In genomic region chr17:64676763-64677162, GRCh38 we compare ENCODE assay signal across 27 cellular contexts. TPM values are rescaled to one million over a fixed set of nuclear protein-coding genes. Genes with fewer than 3 reads are reported as not detected.
A peak's percentile ranks its signal among the peaks of the same experiment; 100 is the strongest.
DNase-seq lines count a peak whose midpoint lies in the region; ATAC-seq, FAIRE-seq and TF ChIP-seq lines count a peak whose summit lies in the region.
"Had no signal": no experiment of that assay in that cellular context is flagged by ENCODE, and none has a peak within 500 bp of the region (broad histone marks: within the 10 kb centered on the region; RNA-seq: fewer than 3 reads in every experiment).

No MANE protein-coding gene starts in this region.

- no peaks in the 10 kb centered on the region for H3K27me3 ChIP-seq in Loucy (ENCODE audit: insufficient read depth, low read length, poor library complexity, severe bottlenecking)
- no peaks in the 10 kb centered on the region for H3K27me3 ChIP-seq in liver (ENCODE audit: control insufficient read depth in 4 of 4, insufficient read depth in 4 of 4, low read length in 3 of 4)
- no peaks in the 10 kb centered on the region for H3K27me3 ChIP-seq in transverse colon
- H3K27me3 ChIP-seq: BE2C; BLaER1 treated with 17β-estradiol and CSF1 and Interleukin-3, amounts not matched to agents 10 nM and 100 nM had no signal

- no peak overlapping the region for H3K9ac ChIP-seq in Loucy (ENCODE audit: low read depth, low read length, poor library complexity, severe bottlenecking)
- no peak overlapping the region for H3K9ac ChIP-seq in liver (ENCODE audit: low read depth in 1 of 2, low read length in 2 of 2)
- H3K9ac ChIP-seq: BLaER1 treated with 17β-estradiol and CSF1 and Interleukin-3, amounts not matched to agents 10 nM and 100 nM; GM23248 had no signal

- H3F3A ChIP-seq in Loucy (ENCODE audit: low read depth) = no peaks in the 10 kb centered on the region

- H4K20me1 ChIP-seq in Loucy (ENCODE audit: insufficient read depth, low read length, poor library complexity, severe bottlenecking) = no peaks in the 10 kb centered on the region
- H4K20me1 ChIP-seq: BLaER1 treated with 17β-estradiol and CSF1 and Interleukin-3, amounts not matched to agents 10 nM and 100 nM had no signal

- 0 out of 2 replicates have a peak overlapping the region, but pooled peaks have one; percentile 45 for H2AFZ ChIP-seq in Loucy (ENCODE audit: low read length)
- H2AFZ ChIP-seq: GM23248 had no signal

- in situ Hi-C loops in transverse colon (cut with MboI; ENCODE audit: low pct_ligation_motif_present in 1 of 4, low pct_unique_long_range_greater_than_20kb in 1 of 4, low sequenced_read_pairs in 3 of 4) = no loop called here

- H3K9me3 ChIP-seq in A549 (no peaks in the 10 kb centered on the region), Loucy (ENCODE audit: insufficient read depth, low read depth, low read length) (no peaks in the 10 kb centered on the region), liver (ENCODE audit: control insufficient read depth in 4 of 4, low read length in 3 of 4) (no peaks in the 10 kb centered on the region), transverse colon (no peaks in the 10 kb centered on the region)
- H3K9me3 ChIP-seq: BE2C; BLaER1 treated with 17β-estradiol and CSF1 and Interleukin-3, amounts not matched to agents 10 nM and 100 nM had no signal

- no peak for TF ChIP-seq CTCF in A549 (IDR thresholded peaks at IDR 0.05)
- TF ChIP-seq CTCF in Loucy (conservative IDR thresholded peaks at IDR 0.05; ENCODE audit: low read length) = no peak
- TF ChIP-seq CTCF in liver (IDR thresholded peaks at IDR 0.05; ENCODE audit: low read depth, low read length, missing input control) = no peak
- TF ChIP-seq CTCF in transverse colon (IDR thresholded peaks at IDR 0.05) = no peak

- H3K36me3 ChIP-seq in Loucy (ENCODE audit: insufficient read depth, low read length) = no peaks in the 10 kb centered on the region
- no peaks in the 10 kb centered on the region for H3K36me3 ChIP-seq in liver (ENCODE audit: control insufficient read depth in 4 of 4, insufficient read depth in 3 of 4, low read depth in 1 of 4, low read length in 3 of 4)
- no peaks in the 10 kb centered on the region for H3K36me3 ChIP-seq in transverse colon
- H3K36me3 ChIP-seq: BE2C; BLaER1 treated with 17β-estradiol and CSF1 and Interleukin-3, amounts not matched to agents 10 nM and 100 nM had no signal

- no peak for TF ChIP-seq POLR2A in A549 (IDR thresholded peaks at IDR 0.05; ENCODE audit: low read length)
- TF ChIP-seq POLR2A in transverse colon (IDR thresholded peaks at IDR 0.05) = no peak

- DNase-seq in A549 (ENCODE audit: low read depth in 1 of 2, low spot score in 1 of 2) = no peak
- peak; percentile 22 for DNase-seq in islet precursor cell
- no peak for DNase-seq in NCI-H1694 (lab: John Stamatoyannopoulos, UW)
- no peak for DNase-seq in transverse colon
- DNase-seq in NCI-H2029 treated with DMSO at 0.1 percent for 48 hours (lab: John Stamatoyannopoulos, UW) = no peak
- no peak for DNase-seq in activated T-cell treated with anti-CD3 and anti-CD28 coated beads for 4 hours
- DNase-seq: ACHN; AML-193; BE2C; CD4-positive, alpha-beta T cell; CD8-positive, alpha-beta memory T cell; DMS 273 treated with DMSO at 0.1 percent for 48 hours; DMS79; EL; GDM1; GM23248; H7; HCEC 1CT had no signal

- CTCF ChIA-PET in A549 (lab: Yijun Ruan, JAX) = interaction anchor here (0.7 to 1.7 kb wide), 5 partner anchors 27 to 424 kb away, joined by 3 to 5 read pairs (median 3); no protein-coding TSS in a partner anchor

- 84% methylated on average over 3 of the region's 3 CpGs for WGBS in A549 (ENCODE audit: missing lambda C conversion rate)
- WGBS in liver = 58% methylated on average over 3 of the region's 3 CpGs
- WGBS in transverse colon (ENCODE audit: low coverage in 1 of 2), 2 donors = 59 to 100% methylated on average over 1 to 3 of the region's 3 CpGs

- no peak for TF ChIP-seq EP300 in A549 (IDR thresholded peaks at IDR 0.05)
- TF ChIP-seq EP300 in transverse colon (IDR thresholded peaks at IDR 0.05; ENCODE audit: low read depth) = no peak

- TF ChIP-seq RAD21 in A549 (conservative IDR thresholded peaks at IDR 0.05 in 1 of 2, IDR thresholded peaks at IDR 0.05 in 1 of 2) = no peak
- no peak for TF ChIP-seq RAD21 in liver (IDR thresholded peaks at IDR 0.05)

- ATAC-seq in A549 = no peak
- ATAC-seq: GM12878 had no signal

- H3K79me2 ChIP-seq in Loucy (ENCODE audit: insufficient read depth, low read length) = no peaks in the 10 kb centered on the region

- H3K9me2 ChIP-seq in Loucy (replicated peaks; ENCODE audit: low read depth, low read length) = no peaks in the 10 kb centered on the region

- POLR2A ChIA-PET in A549 (lab: Yijun Ruan, JAX) = interaction anchor here (1.9 kb wide), 1 partner anchor 15 kb away, joined by 8 read pairs; the partner anchor contains the start of gene SMURF2

- intact Hi-C loops in transverse colon (cut with DNase I; ENCODE audit: low total_unique reads) = no loop called here

- FAIRE-seq in A549 (lab: Jason Lieb, UNC) = no peak
- FAIRE-seq: A204.1, D721Med, GM12878, GM19239, H1 had no signal

- peak overlapping the region; percentile 31 to 57; a peak in 4 of 6 replicates for H3K27ac ChIP-seq in A549
- no peak overlapping the region for H3K27ac ChIP-seq in liver (ENCODE audit: low read depth in 1 of 2, low read length in 2 of 2)
- no peak overlapping the region for H3K27ac ChIP-seq in transverse colon
- H3K27ac ChIP-seq: 22Rv1; BLaER1 treated with 17β-estradiol and CSF1 and Interleukin-3, amounts not matched to agents 10 nM and 100 nM; GM23248 had no signal

- H3K4me2 ChIP-seq in A549 (no peak overlapping the region), Loucy (ENCODE audit: low read depth, low read length, poor library complexity, severe bottlenecking) (no peak overlapping the region)
- H3K4me2 ChIP-seq: BLaER1 treated with 17β-estradiol and CSF1 and Interleukin-3, amounts not matched to agents 10 nM and 100 nM had no signal

- H3K4me3 ChIP-seq in A549 = no peak overlapping the region
- H3K4me3 ChIP-seq in Loucy (ENCODE audit: low read length, poor library complexity, severe bottlenecking) = no peak overlapping the region
- no peak overlapping the region for H3K4me3 ChIP-seq in liver (ENCODE audit: low read depth in 1 of 3, low read length in 3 of 3)
- H3K4me3 ChIP-seq in transverse colon = no peak overlapping the region
- H3K4me3 ChIP-seq: BLaER1 treated with 17β-estradiol and CSF1 and Interleukin-3, amounts not matched to agents 10 nM and 100 nM; GM12878; GM23248 had no signal

- H3K4me1 ChIP-seq in A549 (peaks cover 40% of the 10 kb centered on the region), Loucy (ENCODE audit: insufficient read depth, low read length, poor library complexity, severe bottlenecking) (no peaks in the 10 kb centered on the region), liver (ENCODE audit: control insufficient read depth in 4 of 4, insufficient read depth in 4 of 4, low read length in 3 of 4) (no peaks in the 10 kb centered on the region), transverse colon (no peaks in the 10 kb centered on the region)
- H3K4me1 ChIP-seq: BE2C; BLaER1 treated with 17β-estradiol and CSF1 and Interleukin-3, amounts not matched to agents 10 nM and 100 nM had no signal

TF ChIP-seq in A549, 52 proteins besides CTCF, POLR2A, EP300 and RAD21 (continues in another document):
- no peak for TF ChIP-seq PHF8 (IDR thresholded peaks at IDR 0.05; ENCODE audit: borderline replicate concordance, low read depth)
- TF ChIP-seq NPAS2 (CRISPR knock-in tag; IDR thresholded peaks at IDR 0.05; ENCODE audit: borderline replicate concordance) = no peak
- TF ChIP-seq FOXS1 (CRISPR knock-in tag; IDR thresholded peaks at IDR 0.05) = no peak
- TF ChIP-seq ZC3H11A (IDR thresholded peaks at IDR 0.05) = no peak
- TF ChIP-seq SMC3 (IDR thresholded peaks at IDR 0.05) = no peak
- TF ChIP-seq CBX2 (IDR thresholded peaks at IDR 0.05; ENCODE audit: borderline replicate concordance, low read depth) = no peak
- TF ChIP-seq MAX (IDR thresholded peaks at IDR 0.05) = no peak
- no peak for TF ChIP-seq KDM5A (IDR thresholded peaks at IDR 0.05)
- TF ChIP-seq GATA3 (IDR thresholded peaks at IDR 0.05; ENCODE audit: borderline replicate concordance) = no peak

TF ChIP-seq in liver, 16 proteins besides CTCF, POLR2A, EP300 and RAD21:
- TF ChIP-seq HNF4A (conservative IDR thresholded peaks at IDR 0.05) = peak; percentile 45 to 56
- TF ChIP-seq MAX (IDR thresholded peaks at IDR 0.05) = no peak
- no peak for TF ChIP-seq RXRA (IDR thresholded peaks at IDR 0.05)
- TF ChIP-seq ATF3 (IDR thresholded peaks at IDR 0.05) = no peak
- no peak for TF ChIP-seq ZBTB33 (IDR thresholded peaks at IDR 0.05)
TF ChIP-seq in liver: peak in this region for 1.

RNA-seq across cellular contexts. Expression of gene SMURF2, which starts 14.7 kb away (rescaled TPM):
- 26.3 and 29.1 TPM in 2 replicates for polyA plus RNA-seq in A549 (2011; rRNA removed)
- 8.3 and 8.9 TPM in 2 replicates for polyA plus RNA-seq in A549 (2012; cell fraction: cytosol; rRNA removed)
- 7.0 and 11.0 TPM in 2 replicates for polyA plus RNA-seq in A549 (2012; cell fraction: nucleus; rRNA removed)
- polyA plus RNA-seq in A549 (2017; fragmentation: RNase III; extraction: RNeasy Plus Mini Kit Qiagen cat#74134 plus additional on column Dnase treatment) = 16.7 to 21.1 TPM (median 17.6 TPM) in 3 replicates
- polyA minus RNA-seq in A549 (2011; rRNA and poly(A)+ RNA removed) = 33.6 and 34.0 TPM in 2 replicates
- total RNA-seq in liver = 1 to 10 TPM; 4.9 to 6.9 TPM
- polyA plus RNA-seq in liver = 1 to 10 TPM; 2.0 to 2.1 TPM
- total RNA-seq in transverse colon = 10 to 100 TPM in 3 of 4 donors, 1 to 10 TPM in 1; 5.0 to 27.0 (median 14.0) TPM

Comparison
In these comparisons a context has a peak if more than half of its experiments do, and no peak if none do; other contexts are left out.
1. H3K27ac ChIP-seq: peak in A549 (2 of 2); none in liver (0 of 2) and transverse colon (0 of 4).